ENCODE assay signal across 28 cellular contexts in the genomic region with DNA sequence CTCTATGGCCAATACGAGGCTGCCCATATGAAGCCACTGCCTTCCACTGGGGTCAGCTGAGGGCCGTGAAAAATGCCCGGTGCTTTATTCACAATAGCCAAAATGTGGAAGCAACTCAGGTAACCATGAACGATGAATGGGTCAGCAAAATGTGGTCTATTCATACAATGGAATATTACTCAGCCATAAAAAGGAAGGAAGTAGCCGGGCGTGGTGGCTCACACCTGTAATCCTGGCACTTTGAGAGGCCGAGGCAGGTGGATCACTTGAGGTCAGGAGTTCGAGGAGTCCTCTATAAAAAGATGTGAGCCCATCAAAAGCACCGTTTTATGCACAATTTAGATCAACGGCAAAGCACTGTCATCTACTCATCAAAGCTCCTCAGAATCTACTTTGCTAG.
"Had no signal": no experiment of that assay in that cellular context is flagged by ENCODE, and none has a peak within 500 bp of the region (broad histone marks: within the 10 kb centered on the region; RNA-seq: fewer than 3 reads in every experiment).

No MANE protein-coding gene starts in this region.

- H3K27me3 ChIP-seq: colonic mucosa, esophagus squamous epithelium, gastrocnemius medialis, heart right ventricle had no signal

- H3K27ac Mint-ChIP-seq: dendritic cell treated with granulocyte-macrophage colony-stimulating factor and Interleukin-4, amounts not matched to agents 40 ng/mL and 50 ng/mL, for 4 days; effector memory CD8-positive, alpha-beta T cell; endodermal cell; mesothelial cell of epicardium had no signal

- H3K4me3 ChIP-seq: colonic mucosa, esophagus squamous epithelium, gastrocnemius medialis, heart right ventricle, lower lobe of right lung, mucosa of descending colon had no signal

- DNase-seq: colonic mucosa; cortex of kidney; effector CD8-positive, alpha-beta T cell; effector memory CD8-positive, alpha-beta T cell; endodermal cell; erythroblast; esophagus squamous epithelium; foreskin fibroblast; foreskin melanocyte; gastrocnemius medialis; glutamatergic neuron; head of caudate nucleus; heart right ventricle; hippocampal formation; kidney glomerular epithelial cell; left colon; left ventricle myocardium superior; lower lobe of right lung; mesenchymal stem cell; mucosa of descending colon; naive B cell had no signal

- H3K9me3 Mint-ChIP-seq: dendritic cell treated with granulocyte-macrophage colony-stimulating factor and Interleukin-4, amounts not matched to agents 40 ng/mL and 50 ng/mL, for 4 days; effector memory CD8-positive, alpha-beta T cell; endodermal cell; mesothelial cell of epicardium; naive B cell had no signal

- H3K4me1 ChIP-seq: colonic mucosa had no signal

- H3K4me3 Mint-ChIP-seq: dendritic cell treated with granulocyte-macrophage colony-stimulating factor and Interleukin-4, amounts not matched to agents 40 ng/mL and 50 ng/mL, for 4 days; effector memory CD8-positive, alpha-beta T cell; endodermal cell; mesothelial cell of epicardium; naive B cell had no signal

- FAIRE-seq: endometrium, islet of Langerhans, keratinocyte had no signal

- H3K9me3 ChIP-seq: colonic mucosa, esophagus squamous epithelium, gastrocnemius medialis, heart right ventricle, lower lobe of right lung, mucosa of descending colon had no signal

- H3K36me3 Mint-ChIP-seq: naive B cell had no signal

- H3K36me3 ChIP-seq: colonic mucosa had no signal

- H3K27ac ChIP-seq: colonic mucosa, epithelial cell of prostate, esophagus squamous epithelium, gastrocnemius medialis, heart right ventricle, lower lobe of right lung had no signal

- ATAC-seq: effector memory CD8-positive, alpha-beta T cell; gastrocnemius medialis; heart right ventricle; left colon; left lobe of liver; left ventricle myocardium superior; lower lobe of right lung; mucosa of descending colon had no signal

- H3K27me3 Mint-ChIP-seq: dendritic cell treated with granulocyte-macrophage colony-stimulating factor and Interleukin-4, amounts not matched to agents 40 ng/mL and 50 ng/mL, for 4 days; effector memory CD8-positive, alpha-beta T cell; naive B cell had no signal
